Comparison of ENCODE assay signal across 8 cellular contexts in genomic region chr2:130181338-130181879, GRCh38. TPM values are rescaled to one million over a fixed set of nuclear protein-coding genes. Genes with fewer than 3 reads are reported as not detected.
DNase-seq lines count a peak whose midpoint lies in the region; ATAC-seq and TF ChIP-seq lines count a peak whose summit lies in the region.

Gene SMPD4 (minus strand): TSS chr2:130181602. CDS start chr2:130176592, 5,010 bp downstream.

- no peaks in the 10 kb centered on the region for H3K9me3 Mint-ChIP-seq in CD4-positive, alpha-beta T cell

- no peaks in the 10 kb centered on the region for H3K9me3 ChIP-seq in CD4-positive, alpha-beta T cell (ENCODE audit: control insufficient read depth, low read length)
- H3K9me3 ChIP-seq in lung (ENCODE audit: control insufficient read depth in 2 of 2, insufficient read depth in 1 of 2, low read length in 1 of 2) = no peaks in the 10 kb centered on the region

- TF ChIP-seq CTCF in CD4-positive, alpha-beta T cell (IDR thresholded peaks at IDR 0.05) = no peak
- TF ChIP-seq CTCF in lung (IDR thresholded peaks at IDR 0.05; ENCODE audit: control extremely low read depth, extremely low read depth) = no peak

- peak within 1 kb of the TSS; percentile 75 for H3K27ac ChIP-seq in CD4-positive, alpha-beta T cell (ENCODE audit: low read depth, low read length)
- peak within 1 kb of the TSS; percentile 93 to 97 for H3K27ac ChIP-seq in lung (ENCODE audit: low read depth in 1 of 2, low read length in 1 of 2)

- H3K27me3 Mint-ChIP-seq in CD4-positive, alpha-beta T cell = no peaks in the 10 kb centered on the region

- CTCF ChIA-PET in CD4-positive, alpha-beta T cell (lab: Charles Lee) = interaction anchor here (0.7 to 2.0 kb wide), 4 partner anchors 10 to 1311 kb away, joined by 3 to 23 read pairs (median 3); partner anchors contain the start of gene IMP4

- peaks cover 0 to 1% of the 10 kb centered on the region in 2 donors for H3K36me3 ChIP-seq in lung (ENCODE audit: control insufficient read depth in 2 of 2, insufficient read depth in 2 of 2, low read length in 2 of 2)

- H3K27ac Mint-ChIP-seq in CD4-positive, alpha-beta T cell = peak within 1 kb of the TSS; percentile 99

- peak within 1 kb of the TSS; percentile 98 for H3K4me3 Mint-ChIP-seq in CD4-positive, alpha-beta T cell

- WGBS in lung, 2 donors = 0% methylated on average over 53 to 55 of the region's 55 CpGs

- peaks cover 6 to 17% of the 10 kb centered on the region in 2 donors for H3K4me1 ChIP-seq in lung (ENCODE audit: control insufficient read depth in 2 of 2, insufficient read depth in 2 of 2, low read length in 2 of 2)

- H3K4me1 Mint-ChIP-seq in CD4-positive, alpha-beta T cell (ENCODE audit: low read depth) = peaks cover 26% of the 10 kb centered on the region

- ATAC-seq in CD4-positive, alpha-beta T cell (ENCODE audit: poor library complexity) = peak; percentile 76
- ATAC-seq in GM19467 (IDR thresholded peaks at IDR 0.05; ENCODE audit: unreplicated experiment) (peak; percentile 61), lung (ENCODE audit: insufficient read depth, low FRiP score) (peak; percentile 95)

- H3K36me3 Mint-ChIP-seq in CD4-positive, alpha-beta T cell (ENCODE audit: low read depth) = peaks cover 18% of the 10 kb centered on the region

- DNase-seq in CD4-positive, alpha-beta T cell = peak; percentile 97 to 98 (median 98)
- peak; percentile 92 for DNase-seq in HS-27A (ENCODE audit: low read depth)
- DNase-seq in NK-92 (lab: John Stamatoyannopoulos, UW; ENCODE audit: unreplicated experiment) = peak; percentile 80
- DNase-seq in activated CD8-positive, alpha-beta memory T cell treated with anti-CD3 and anti-CD28 coated beads for 1 hour (ENCODE audit: extremely low read depth in 1 of 2, low read depth in 1 of 2) = peak; percentile 94 to 98
- DNase-seq in effector CD4-positive, alpha-beta T cell = peak; percentile 98
- DNase-seq in lung (ENCODE audit: low spot score) = peak; percentile 97
- peak; percentile 95 to 96 (median 96) for DNase-seq in stimulated activated CD4-positive, alpha-beta T cell treated with anti-CD3 and anti-CD28 coated beads, TNF-alpha, amount 100 ng/mL, for 4 hours (ENCODE audit: low read depth in 3 of 3)

- H3K27me3 ChIP-seq in CD4-positive, alpha-beta T cell (ENCODE audit: control insufficient read depth, insufficient read depth, low read length) = no peaks in the 10 kb centered on the region
- no peaks in the 10 kb centered on the region for H3K27me3 ChIP-seq in lung (ENCODE audit: control insufficient read depth, insufficient read depth)

- H3K4me3 ChIP-seq in lung = peak within 1 kb of the TSS; percentile 99

- POLR2A ChIA-PET in CD4-positive, alpha-beta T cell (lab: Charles Lee) = interaction anchor here (0.6 to 3.3 kb wide), 10 partner anchors 151 to 1312 kb away, joined by 3 to 110 read pairs (median 5); partner anchors contain the start of genes FAM168B and IMP4

- intact Hi-C loops in CD4-positive, alpha-beta T cell (cut with DNase I, micrococcal nuclease) = loop anchor here (2.0 to 10.0 kb wide), 8 partner anchors 151 to 1311 kb away; partner anchors contain the start of genes FAM168B (in 1 of the 2), GPR148 (in 1 of the 2), IMP4 (in 1 of the 2) and MZT2A (in 1 of the 2)

RNA-seq across cellular contexts. Expression of gene SMPD4, which starts in this region (rescaled TPM):
- total RNA-seq in CD4-positive, alpha-beta T cell = 10 to 100 TPM; 81.2 to 89.9 TPM
- 10 to 100 TPM; 27.6 to 46.4 TPM for total RNA-seq in lung
- polyA plus RNA-seq in lung = 10 to 100 TPM; 27.3 to 29.5 TPM

Comparison
In these comparisons a context has a peak if more than half of its experiments do, and no peak if none do; other contexts are left out.
1. Peak in every context shown above with its lines: DNase-seq, ATAC-seq, H3K4me3 ChIP-seq and H3K27ac ChIP-seq.